Comparison of ENCODE assay signal across 8 cellular contexts in the genomic region with DNA sequence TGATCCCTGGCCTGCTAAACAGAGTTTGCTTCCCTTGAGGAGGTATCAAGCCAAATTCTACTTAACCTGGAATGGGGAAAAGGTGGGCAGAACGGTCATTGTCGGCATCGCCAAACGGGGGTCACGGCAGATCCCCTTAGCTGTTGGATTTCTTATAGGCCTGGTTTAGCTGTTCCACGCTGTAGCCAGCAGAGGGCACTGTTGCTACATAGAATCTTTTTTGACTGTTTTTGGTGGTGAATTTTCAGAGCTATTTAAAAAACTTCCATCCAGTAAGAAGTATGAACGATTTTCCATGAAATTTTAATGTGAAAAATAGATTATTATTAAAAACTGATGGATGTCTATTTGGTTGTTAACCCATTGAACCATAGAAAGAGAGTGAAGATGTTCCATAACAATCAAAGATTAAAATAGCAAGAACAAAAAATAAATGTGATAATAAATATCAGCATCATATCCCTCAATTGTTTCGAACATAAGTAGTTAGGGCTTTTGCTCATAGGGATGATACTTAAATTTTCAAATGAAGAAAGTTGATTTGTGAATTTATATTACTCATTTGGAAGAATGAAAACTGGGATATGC. TPM values are rescaled to one million over a fixed set of nuclear protein-coding genes. Genes with fewer than 3 reads are reported as not detected.
DNase-seq lines count a peak whose midpoint lies in the region; ATAC-seq, FAIRE-seq and TF ChIP-seq lines count a peak whose summit lies in the region.

No MANE protein-coding gene starts in this region.

- no peaks in the 10 kb centered on the region for H3K9me3 ChIP-seq in gastroesophageal sphincter

- no peak overlapping the region for H3K27ac ChIP-seq in gastroesophageal sphincter

- 5 to 19% methylated on average over 3 to 8 of the region's 8 CpGs for WGBS in gastroesophageal sphincter (ENCODE audit: low coverage in 1 of 2), 2 donors

- peak overlapping the region; percentile 72 for H3K27ac Mint-ChIP-seq in osteocyte (ENCODE audit: unreplicated experiment)

- TF ChIP-seq POLR2A in GM12892 (IDR thresholded peaks at IDR 0.05; ENCODE audit: low read depth, low read length) (no peak), gastroesophageal sphincter (IDR thresholded peaks at IDR 0.05) (no peak)

- no peaks in the 10 kb centered on the region for H3K27me3 Mint-ChIP-seq in osteocyte (ENCODE audit: unreplicated experiment)

- H3K36me3 Mint-ChIP-seq in osteocyte (ENCODE audit: unreplicated experiment): no peaks in the 10 kb centered on the region

- peak overlapping the region; percentile 87 for H3K4me3 Mint-ChIP-seq in osteocyte (ENCODE audit: unreplicated experiment)

- peak; percentile 38 to 87 (median 46) for TF ChIP-seq CTCF in gastroesophageal sphincter (IDR thresholded peaks at IDR 0.05)
- peak; percentile 84 for TF ChIP-seq CTCF in osteocyte (IDR thresholded peaks at IDR 0.05)

- peaks cover 0 to 9% (median 0%) of the 10 kb centered on the region in 3 donors for H3K4me1 ChIP-seq in gastroesophageal sphincter

- no peak for ATAC-seq in gastroesophageal sphincter
- no peak for ATAC-seq in HG02610 (IDR thresholded peaks at IDR 0.05; ENCODE audit: unreplicated experiment)
- no peak for ATAC-seq in GM21526 (IDR thresholded peaks at IDR 0.05; ENCODE audit: low FRiP score, unreplicated experiment)

- FAIRE-seq in GM12892 (lab: Jason Lieb, UNC): peak; percentile 95

- H3K4me3 ChIP-seq in gastroesophageal sphincter: no peak overlapping the region

- no peaks in the 10 kb centered on the region for H3K9me3 Mint-ChIP-seq in osteocyte (ENCODE audit: unreplicated experiment)

- no peaks in the 10 kb centered on the region for H3K36me3 ChIP-seq in gastroesophageal sphincter

- no peaks in the 10 kb centered on the region for H3K27me3 ChIP-seq in gastroesophageal sphincter

- DNase-seq in Ammon's horn (ENCODE audit: low spot score) (peak; percentile 55), GM12892 (ENCODE audit: insufficient read length) (no peak), NCI-H1105 treated with DMSO at 0.1 percent for 48 hours (lab: John Stamatoyannopoulos, UW) (peak; percentile 35), osteocyte (ENCODE audit: extremely low spot score, unreplicated experiment) (no peak)
- DNase-seq in activated CD8-positive, alpha-beta memory T cell treated with anti-CD3 and anti-CD28 coated beads, Interleukin-2, amount 50 U/mL, for 4 hours: peak; percentile 34

- peaks cover 15% of the 10 kb centered on the region for H3K4me1 Mint-ChIP-seq in osteocyte (ENCODE audit: unreplicated experiment)

- TF ChIP-seq EP300 in gastroesophageal sphincter (IDR thresholded peaks at IDR 0.05): no peak

RNA-seq across cellular contexts. Expression of gene LINC00632, which starts 56.6 kb away (rescaled TPM):
- 0.76 TPM for polyA plus RNA-seq in GM12892 (2012; ENCODE audit: missing spikeins)
- total RNA-seq in gastroesophageal sphincter (10 to 100 TPM; 18.2 to 29.6 (median 21.2) TPM), osteocyte (266 and 291 TPM in 2 replicates)

Comparison
In these comparisons a context has a peak if more than half of its experiments do, and no peak if none do; other contexts are left out.
1. DNase-seq: peak in Ammon's horn (single experiment), NCI-H1105 treated with DMSO at 0.1 percent for 48 hours (single experiment) and activated CD8-positive, alpha-beta memory T cell treated with anti-CD3 and anti-CD28 coated beads, Interleukin-2, amount 50 U/mL, for 4 hours (single experiment); none in GM12892 (single experiment) and osteocyte (single experiment).